In the genomic region with DNA sequence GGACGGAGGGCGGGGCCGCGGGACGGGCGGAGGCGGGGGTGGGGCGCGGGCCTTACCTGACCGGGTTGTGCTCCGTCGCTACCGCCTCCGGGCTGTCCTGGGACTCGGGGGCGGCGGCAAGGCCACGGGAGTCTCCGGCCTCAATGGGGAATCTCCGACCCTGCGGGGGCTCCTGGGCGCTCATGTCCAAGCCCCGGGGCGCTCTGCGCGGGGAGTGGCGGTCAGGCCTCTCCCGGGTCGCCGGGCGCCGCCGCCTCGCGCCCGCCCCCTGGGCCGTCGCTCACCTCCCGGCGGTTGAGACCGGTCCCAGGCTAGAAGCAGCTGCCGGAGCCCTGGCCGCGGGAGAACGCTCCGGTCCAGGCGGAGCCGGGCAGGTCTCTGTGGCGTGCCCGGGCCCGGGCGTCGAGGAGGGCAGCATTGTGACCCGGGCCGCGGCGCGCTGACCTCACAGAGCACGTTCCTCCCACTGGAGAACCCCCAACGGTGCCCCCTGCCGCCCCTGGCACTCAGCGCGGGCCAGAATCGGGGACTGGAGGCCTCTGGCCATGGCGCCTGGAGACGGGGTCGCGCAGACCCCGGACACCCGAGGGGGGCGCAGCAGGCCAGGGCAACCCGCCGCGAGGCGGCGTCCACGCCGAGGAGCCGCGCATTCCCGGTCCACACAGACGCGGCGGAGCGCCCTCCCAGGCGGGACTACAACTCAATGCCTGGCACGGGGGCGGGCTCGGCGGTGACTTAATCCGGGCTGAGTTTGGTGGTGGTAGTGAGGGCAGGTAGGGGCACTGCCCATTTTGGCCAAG, we compare ENCODE assay signal across 9 cellular contexts. TPM values are rescaled to one million over a fixed set of nuclear protein-coding genes. Genes with fewer than 3 reads are reported as not detected.
A peak's percentile ranks its signal among the peaks of the same experiment; 100 is the strongest.
DNase-seq lines count a peak whose midpoint lies in the region; ATAC-seq, FAIRE-seq and TF ChIP-seq lines count a peak whose summit lies in the region.
"Had no signal": no experiment of that assay in that cellular context is flagged by ENCODE, and none has a peak within 500 bp of the region (broad histone marks: within the 10 kb centered on the region; RNA-seq: fewer than 3 reads in every experiment).

No MANE protein-coding gene starts in this region.

- no peaks in the 10 kb centered on the region for H4K20me1 ChIP-seq in hepatocyte (ENCODE audit: insufficient read depth, poor library complexity, severe bottlenecking)

- H3K4me1 ChIP-seq in hepatocyte (ENCODE audit: insufficient read depth) = peaks cover 9% of the 10 kb centered on the region

- H3K4me1 Mint-ChIP-seq in HFFc6 (ENCODE audit: low read depth) (peaks cover 5% of the 10 kb centered on the region; the same call in 1 of the 2 replicates), progenitor cell of endocrine pancreas (ENCODE audit: low read depth) (peaks cover 6% of the 10 kb centered on the region)

- H3K9me2 ChIP-seq in hepatocyte (replicated peaks; ENCODE audit: insufficient read depth) = no peaks in the 10 kb centered on the region

- peak overlapping the region; percentile 60 for H2AFZ ChIP-seq in hepatocyte

- TF ChIP-seq CTCF in HFFc6 (IDR thresholded peaks at IDR 0.05) = peak; percentile 42
- peak; percentile 51 for TF ChIP-seq CTCF in hepatocyte (IDR thresholded peaks at IDR 0.05; ENCODE audit: poor library complexity)
- TF ChIP-seq CTCF in progenitor cell of endocrine pancreas (IDR thresholded peaks at IDR 0.05; ENCODE audit: unreplicated experiment) = peak; percentile 61

- peak overlapping the region; percentile 67 for H3K4me3 ChIP-seq in hepatocyte

- H3K27me3 Mint-ChIP-seq in HFFc6 (ENCODE audit: insufficient read depth) (peaks cover 6% of the 10 kb centered on the region), progenitor cell of endocrine pancreas (peaks cover 10% of the 10 kb centered on the region)

- H3K9me3 ChIP-seq in hepatocyte (ENCODE audit: low read depth) = no peaks in the 10 kb centered on the region

- H3K27me3 ChIP-seq in hepatocyte = no peaks in the 10 kb centered on the region

- peak overlapping the region; percentile 100 for H3K4me2 ChIP-seq in hepatocyte

- WGBS in hepatocyte (ENCODE audit: low lambda C conversion rate, missing lambda C conversion rate) = 5% methylated on average over 53 of the region's 91 CpGs

- H3K4me3 Mint-ChIP-seq in HFFc6 (no peak overlapping the region), progenitor cell of endocrine pancreas (ENCODE audit: low read depth) (peak overlapping the region; percentile 22)

- H3K9me3 Mint-ChIP-seq in HFFc6 (peaks cover 4% of the 10 kb centered on the region; the same call in 1 of the 2 replicates), progenitor cell of endocrine pancreas (ENCODE audit: low read depth) (no peaks in the 10 kb centered on the region)

- FAIRE-seq in HTR-8/SVneo (lab: Jason Lieb, UNC) (no peak), H54 (lab: Jason Lieb, UNC) (no peak)
- FAIRE-seq: colon had no signal

- no peak for TF ChIP-seq POLR2A in H54 (IDR thresholded peaks at IDR 0.05; ENCODE audit: low read depth, low read length)

- no peak for ATAC-seq in HG03095 (IDR thresholded peaks at IDR 0.05; ENCODE audit: unreplicated experiment)

- DNase-seq in AG08396 (ENCODE audit: low spot score) (peak; percentile 72), HFFc6 (no peak), anterior cingulate cortex (lab: John Stamatoyannopoulos, UW) (peak in 50 of 58 donors; percentile 22 to 77 (median 52)), hepatocyte (ENCODE audit: low spot score) (peak; percentile 73), progenitor cell of endocrine pancreas (ENCODE audit: low spot score, unreplicated experiment) (peak; percentile 47), HTR-8/SVneo (ENCODE audit: insufficient read length, low spot score) (no peak), H54 (ENCODE audit: insufficient read length, low spot score) (no peak)

- H3K27ac ChIP-seq in hepatocyte = peak overlapping the region; percentile 60

- no peaks in the 10 kb centered on the region for H3K79me2 ChIP-seq in hepatocyte

- H3K36me3 Mint-ChIP-seq in HFFc6 (ENCODE audit: low read depth) = peaks cover 20% of the 10 kb centered on the region
- peaks cover 11% of the 10 kb centered on the region for H3K36me3 Mint-ChIP-seq in progenitor cell of endocrine pancreas (ENCODE audit: insufficient read depth)

- no peak overlapping the region for H3K27ac Mint-ChIP-seq in HFFc6
- peak overlapping the region; percentile 74 for H3K27ac Mint-ChIP-seq in progenitor cell of endocrine pancreas

- H3K36me3 ChIP-seq in hepatocyte (replicated peaks; ENCODE audit: insufficient read depth, low read depth) = no peaks in the 10 kb centered on the region

RNA-seq across cellular contexts. Expression of a gene that starts 0.4 kb away (rescaled TPM):
- 1 to 10 TPM; 1.1 to 3.0 (median 1.7) TPM for total RNA-seq in HFFc6 (2021; fragmentation: NEBNext Ultra II Directional; extraction: Animal tissue kit (Norgen Biotek cat#: 25700))
- 4.2 and 5.4 TPM in 2 replicates for total RNA-seq in hepatocyte
- polyA plus RNA-seq in hepatocyte = 3.4 and 5.2 TPM in 2 replicates
- 15.0 and 17.3 TPM in 2 replicates for total RNA-seq in progenitor cell of endocrine pancreas

RNA-seq across cellular contexts. Expression of a gene that starts 0.5 kb away (rescaled TPM):
- total RNA-seq in HFFc6 (2021; fragmentation: NEBNext Ultra II Directional; extraction: Animal tissue kit (Norgen Biotek cat#: 25700)) = 1 to 10 TPM in 1 of 6 experiments, under 1 TPM in 5; 0.38 to 1.2 (median 0.72) TPM
- total RNA-seq in hepatocyte (1.4 TPM in 1 of 2 replicates, not detected in the other), progenitor cell of endocrine pancreas (3.1 and 3.9 TPM in 2 replicates)
- 1.4 and 1.5 TPM in 2 replicates for polyA plus RNA-seq in hepatocyte

RNA-seq across cellular contexts. Expression of a gene that starts 25.8 kb away (rescaled TPM):
- total RNA-seq in HFFc6 (2021; fragmentation: NEBNext Ultra II Directional; extraction: Animal tissue kit (Norgen Biotek cat#: 25700)) = 10 to 100 TPM in 4 of 6 experiments, 1 to 10 TPM in 2; 7.8 to 12.8 (median 11.4) TPM
- total RNA-seq in hepatocyte (143 and 149 TPM in 2 replicates), progenitor cell of endocrine pancreas (774 and 833 TPM in 2 replicates)
- 346 and 358 TPM in 2 replicates for polyA plus RNA-seq in hepatocyte

RNA-seq across cellular contexts. Expression of a gene that starts 32.4 kb away (rescaled TPM):
- total RNA-seq in HFFc6 (2021; fragmentation: NEBNext Ultra II Directional; extraction: Animal tissue kit (Norgen Biotek cat#: 25700)) = 10 to 100 TPM; 52.9 to 65.5 (median 60.1) TPM
- total RNA-seq in hepatocyte (69.6 and 80.5 TPM in 2 replicates), progenitor cell of endocrine pancreas (91.0 and 93.6 TPM in 2 replicates)
- 56.2 and 65.7 TPM in 2 replicates for polyA plus RNA-seq in hepatocyte

Comparison
In these comparisons a context has a peak if more than half of its experiments do, and no peak if none do; other contexts are left out.
1. DNase-seq: peak in AG08396 (single experiment), anterior cingulate cortex (50 of 58), hepatocyte (single experiment) and progenitor cell of endocrine pancreas (single experiment); none in HFFc6 (single experiment), HTR-8/SVneo (single experiment) and H54 (single experiment).
2. RNA of a gene that starts 25.8 kb away (total RNA-seq): 774 to 833 TPM in progenitor cell of endocrine pancreas and 143 to 149 TPM in hepatocyte; 7.8 to 12.8 TPM in HFFc6; every median in the first group is over 10 times any median in the second.
3. Peak in every context shown above with its lines, with median percentiles within 50 percentile points of each other: CTCF ChIP-seq.